8 cellular contexts compared by ENCODE assay signal in the genomic region with DNA sequence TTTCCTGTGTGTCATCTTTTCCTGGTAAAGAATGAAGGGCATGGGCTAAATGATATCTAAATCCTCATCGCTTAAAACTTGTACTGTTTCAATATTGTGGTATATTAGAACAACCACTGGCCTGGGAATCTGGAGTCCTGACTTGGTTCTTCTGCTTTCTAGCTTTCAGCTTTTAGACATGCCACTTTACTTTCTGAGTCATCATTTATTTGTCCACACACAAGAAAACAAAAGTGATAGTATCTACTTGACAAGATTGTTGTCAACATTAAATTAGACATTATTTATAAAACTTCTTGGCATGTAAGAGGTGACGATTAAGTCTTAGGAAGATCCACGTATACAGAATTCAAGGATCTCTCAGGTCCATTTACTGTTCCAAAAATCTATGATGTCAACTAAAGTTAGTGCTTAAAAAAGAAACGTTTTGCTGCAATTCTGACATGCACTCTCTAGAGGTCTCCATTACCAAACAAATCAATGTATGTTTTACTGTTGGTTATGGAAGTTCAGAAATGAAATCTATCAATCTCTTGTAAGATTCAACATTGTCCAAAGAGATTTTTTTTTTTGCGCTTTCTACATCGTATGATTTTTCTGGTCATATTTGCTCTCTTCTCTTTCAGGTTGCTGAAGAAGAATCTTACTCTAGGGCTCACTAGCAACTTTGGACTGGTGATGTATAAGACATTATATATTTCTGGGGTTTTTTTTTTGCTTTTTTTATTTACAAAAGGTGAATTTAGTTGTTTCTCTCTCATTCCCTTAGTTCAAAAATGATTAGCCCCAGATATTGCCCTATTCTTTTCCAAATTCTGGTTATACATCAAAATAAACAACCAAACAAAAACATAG. TPM values are rescaled to one million over a fixed set of nuclear protein-coding genes. Genes with fewer than 3 reads are reported as not detected.
DNase-seq lines count a peak whose midpoint lies in the region; ATAC-seq and TF ChIP-seq lines count a peak whose summit lies in the region.
"Had no signal": no experiment of that assay in that cellular context is flagged by ENCODE, and none has a peak within 500 bp of the region (broad histone marks: within the 10 kb centered on the region; RNA-seq: fewer than 3 reads in every experiment).

No MANE protein-coding gene starts in this region.

- ATAC-seq in GM18861 (IDR thresholded peaks at IDR 0.05; ENCODE audit: unreplicated experiment) (no peak), HG02884 (IDR thresholded peaks at IDR 0.05; ENCODE audit: unreplicated experiment) (no peak), HG03159 (IDR thresholded peaks at IDR 0.05; ENCODE audit: unreplicated experiment) (no peak)

- no peak overlapping the region for H3K27ac Mint-ChIP-seq in progenitor cell of endocrine pancreas
- H3K27ac Mint-ChIP-seq: dendritic cell treated with granulocyte-macrophage colony-stimulating factor and Interleukin-4, amounts not matched to agents 40 ng/mL and 50 ng/mL, for 4 days had no signal

- H3K4me1 Mint-ChIP-seq in progenitor cell of endocrine pancreas (ENCODE audit: low read depth): no peaks in the 10 kb centered on the region

- peaks cover 5% of the 10 kb centered on the region for H3K27me3 Mint-ChIP-seq in progenitor cell of endocrine pancreas

- DNase-seq in NCI-H1436 treated with DMSO at 0.1 percent for 48 hours (lab: John Stamatoyannopoulos, UW) (peak; percentile 27), T47D (ENCODE audit: low read depth in 1 of 2, low spot score in 1 of 2) (peak; percentile 4 to 38), progenitor cell of endocrine pancreas (ENCODE audit: low spot score, unreplicated experiment) (no peak)

- H3K4me3 Mint-ChIP-seq in progenitor cell of endocrine pancreas (ENCODE audit: low read depth): no peak overlapping the region
- H3K4me3 Mint-ChIP-seq: dendritic cell treated with granulocyte-macrophage colony-stimulating factor and Interleukin-4, amounts not matched to agents 40 ng/mL and 50 ng/mL, for 4 days had no signal

- no peaks in the 10 kb centered on the region for H3K9me3 Mint-ChIP-seq in progenitor cell of endocrine pancreas (ENCODE audit: low read depth)
- H3K9me3 Mint-ChIP-seq: dendritic cell treated with granulocyte-macrophage colony-stimulating factor and Interleukin-4, amounts not matched to agents 40 ng/mL and 50 ng/mL, for 4 days had no signal

- H3K36me3 Mint-ChIP-seq in progenitor cell of endocrine pancreas (ENCODE audit: insufficient read depth): no peaks in the 10 kb centered on the region

- peak; percentile 9 for TF ChIP-seq CTCF in GM12873 (IDR thresholded peaks at IDR 0.05; ENCODE audit: insufficient read depth, low read depth, low read length, missing control alignments)
- peak; percentile 42 for TF ChIP-seq CTCF in progenitor cell of endocrine pancreas (IDR thresholded peaks at IDR 0.05; ENCODE audit: unreplicated experiment)

- in situ Hi-C loops in T47D (cut with HindIII; ENCODE audit: low pct_unique_long_range_greater_than_20kb, low sequenced_read_pairs): no loop called here

RNA-seq across cellular contexts. Expression of a gene that starts 53.6 kb away (rescaled TPM):
- total RNA-seq in progenitor cell of endocrine pancreas: 1.6 and 2.6 TPM in 2 replicates
